16 cellular contexts compared by ENCODE assay signal in the genomic region with DNA sequence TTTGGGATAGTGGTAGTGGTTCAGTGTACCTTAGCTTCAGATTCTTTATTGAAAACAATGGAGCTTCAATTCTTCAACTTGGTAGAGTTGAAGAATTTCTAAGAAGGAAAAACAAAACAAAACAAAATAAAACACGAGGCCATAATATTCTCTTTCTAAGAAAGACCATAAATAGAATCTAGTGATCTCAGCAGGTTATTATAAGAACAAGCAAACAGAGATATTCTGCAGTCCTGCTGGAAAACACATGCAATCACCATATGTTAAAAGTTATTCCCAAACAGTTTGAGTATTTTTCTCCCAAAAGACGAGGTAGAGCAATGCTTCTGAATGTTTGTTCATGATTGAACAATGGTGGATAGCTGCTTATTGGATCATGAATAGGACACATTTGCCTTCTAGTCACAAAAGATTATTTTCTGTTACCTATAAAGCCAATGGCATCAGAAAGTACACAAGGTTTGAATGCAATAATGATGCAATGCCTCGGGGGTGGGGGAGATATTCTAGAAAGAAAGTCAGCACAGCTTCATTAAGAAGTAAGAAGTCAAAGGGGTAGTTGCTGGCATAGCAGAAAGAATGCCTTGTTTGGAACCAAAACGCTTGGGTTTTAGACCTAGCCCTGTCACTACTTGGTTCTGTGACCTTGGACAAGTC. TPM values are rescaled to one million over a fixed set of nuclear protein-coding genes. Genes with fewer than 3 reads are reported as not detected.
A peak's percentile ranks its signal among the peaks of the same experiment; 100 is the strongest.
DNase-seq lines count a peak whose midpoint lies in the region; ATAC-seq, FAIRE-seq and TF ChIP-seq lines count a peak whose summit lies in the region.
"Had no signal": no experiment of that assay in that cellular context is flagged by ENCODE, and none has a peak within 500 bp of the region (broad histone marks: within the 10 kb centered on the region; RNA-seq: fewer than 3 reads in every experiment).

No MANE protein-coding gene starts in this region.

- TF ChIP-seq CTCF in A549 (IDR thresholded peaks at IDR 0.05) (no peak), Peyer's patch (IDR thresholded peaks at IDR 0.05) (no peak), gastrocnemius medialis (IDR thresholded peaks at IDR 0.05 in 4 of 5, conservative IDR thresholded peaks at IDR 0.05 in 1 of 5) (no peak)

- peak overlapping the region in 1 of 2 experiments; percentile 48; a peak in 2 of 6 replicates for H3K27ac ChIP-seq in A549
- peak overlapping the region in 3 of 4 donors; percentile 25 to 67 (median 55) for H3K27ac ChIP-seq in Peyer's patch
- H3K27ac ChIP-seq in gastrocnemius medialis = peak overlapping the region; percentile 42 to 64 (median 58)
- H3K27ac ChIP-seq: suprapubic skin, WERI-Rb-1 had no signal

- TF ChIP-seq POLR2A in A549 (IDR thresholded peaks at IDR 0.05; ENCODE audit: low read length) (no peak), Peyer's patch (IDR thresholded peaks at IDR 0.05) (no peak), gastrocnemius medialis (IDR thresholded peaks at IDR 0.05) (no peak)

- H3K4me3 ChIP-seq in A549 (no peak overlapping the region), Peyer's patch (no peak overlapping the region), gastrocnemius medialis (no peak overlapping the region)
- H3K4me3 ChIP-seq: suprapubic skin had no signal

- H3K4me1 ChIP-seq in A549 (peaks cover 16% of the 10 kb centered on the region), Peyer's patch (peaks cover 0 to 45% (median 5%) of the 10 kb centered on the region in 4 donors), gastrocnemius medialis (peaks cover 27 to 33% of the 10 kb centered on the region in 2 donors)

- CTCF ChIA-PET in A549 (lab: Yijun Ruan, JAX) = interaction anchor here (1.4 to 3.3 kb wide), 4 partner anchors 7 to 39 kb away, joined by 4 to 10 read pairs (median 6); no protein-coding TSS in a partner anchor

- ATAC-seq in A549 = no peak
- peak in 1 of 2 donors; percentile 26 for ATAC-seq in gastrocnemius medialis
- ATAC-seq: naive thymus-derived CD4-positive, alpha-beta T cell had no signal

- 62% methylated on average over 4 of the region's 4 CpGs for WGBS in A549 (ENCODE audit: missing lambda C conversion rate)

- H3K36me3 ChIP-seq in Peyer's patch = no peaks in the 10 kb centered on the region
- H3K36me3 ChIP-seq in gastrocnemius medialis = no peaks in the 10 kb centered on the region
- H3K36me3 ChIP-seq: suprapubic skin, WERI-Rb-1 had no signal

- POLR2A ChIA-PET in A549 (lab: Yijun Ruan, JAX) = no interaction called here

- intact Hi-C loops in gastrocnemius medialis (cut with DNase I; ENCODE audit: low total_unique reads) = no loop called here

- DNase-seq in A549 (ENCODE audit: low read depth in 1 of 2, low spot score in 1 of 2) (no peak), Peyer's patch (no peak), fibroblast of gingiva (ENCODE audit: low read depth) (peak; percentile 17), gastrocnemius medialis (no peak), NCI-H526 treated with DMSO at 0.1 percent for 48 hours (lab: John Stamatoyannopoulos, UW) (no peak), nucleus accumbens (lab: John Stamatoyannopoulos, UW) (no peak), dermis blood vessel endothelial cell (no peak)
- no peak for DNase-seq in activated CD4-positive, alpha-beta T cell treated with anti-CD3 and anti-CD28 coated beads for 4 hours
- DNase-seq: cortex of kidney; DMS79 treated with DMSO at 0.1 percent for 48 hours; naive thymus-derived CD4-positive, alpha-beta T cell; NCI-H1092; NCI-H2227 treated with DMSO at 0.1 percent for 48 hours; WERI-Rb-1 had no signal

- TF ChIP-seq EP300 in A549 (IDR thresholded peaks at IDR 0.05) = no peak

- H3K9me3 ChIP-seq in A549 = no peaks in the 10 kb centered on the region
- H3K9me3 ChIP-seq in Peyer's patch = no peaks in the 10 kb centered on the region
- no peaks in the 10 kb centered on the region for H3K9me3 ChIP-seq in gastrocnemius medialis
- H3K9me3 ChIP-seq: suprapubic skin had no signal

- H3K4me2 ChIP-seq in A549 = peak overlapping the region; percentile 15; the same call in 2 of the 3 replicates

- no peak for FAIRE-seq in A549 (lab: Jason Lieb, UNC)
- FAIRE-seq: kidney had no signal

- in situ Hi-C loops in gastrocnemius medialis (cut with MboI; ENCODE audit: low sequenced_read_pairs in 4 of 4) = no loop called here

- TF ChIP-seq RAD21 in A549 (conservative IDR thresholded peaks at IDR 0.05 in 1 of 2, IDR thresholded peaks at IDR 0.05 in 1 of 2) = no peak

- H3K27me3 ChIP-seq in Peyer's patch (no peaks in the 10 kb centered on the region), gastrocnemius medialis (no peaks in the 10 kb centered on the region)
- H3K27me3 ChIP-seq: suprapubic skin had no signal

TF ChIP-seq in A549, 52 proteins besides CTCF, POLR2A, EP300 and RAD21:
- TF ChIP-seq JUNB (IDR thresholded peaks at IDR 0.05) = no peak
- TF ChIP-seq CHD2 (IDR thresholded peaks at IDR 0.05; ENCODE audit: low read length, partially characterized antibody) = no peak
- no peak for TF ChIP-seq MYC (IDR thresholded peaks at IDR 0.05; ENCODE audit: borderline replicate concordance, low read length)
- TF ChIP-seq, protein P1, sequence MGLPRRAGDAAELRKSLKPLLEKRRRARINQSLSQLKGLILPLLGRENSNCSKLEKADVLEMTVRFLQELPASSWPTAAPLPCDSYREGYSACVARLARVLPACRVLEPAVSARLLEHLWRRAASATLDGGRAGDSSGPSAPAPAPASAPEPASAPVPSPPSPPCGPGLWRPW (IDR thresholded peaks at IDR 0.05) = no peak
- TF ChIP-seq TFCP2L1 (CRISPR knock-in tag; IDR thresholded peaks at IDR 0.05) = no peak
- TF ChIP-seq KDM5A (IDR thresholded peaks at IDR 0.05) = no peak
- TF ChIP-seq EHMT2 (IDR thresholded peaks at IDR 0.05; ENCODE audit: low read depth) = no peak
- TF ChIP-seq NFE2L2 (conservative IDR thresholded peaks at IDR 0.05; ENCODE audit: low read length) = no peak
- TF ChIP-seq, protein P2, sequence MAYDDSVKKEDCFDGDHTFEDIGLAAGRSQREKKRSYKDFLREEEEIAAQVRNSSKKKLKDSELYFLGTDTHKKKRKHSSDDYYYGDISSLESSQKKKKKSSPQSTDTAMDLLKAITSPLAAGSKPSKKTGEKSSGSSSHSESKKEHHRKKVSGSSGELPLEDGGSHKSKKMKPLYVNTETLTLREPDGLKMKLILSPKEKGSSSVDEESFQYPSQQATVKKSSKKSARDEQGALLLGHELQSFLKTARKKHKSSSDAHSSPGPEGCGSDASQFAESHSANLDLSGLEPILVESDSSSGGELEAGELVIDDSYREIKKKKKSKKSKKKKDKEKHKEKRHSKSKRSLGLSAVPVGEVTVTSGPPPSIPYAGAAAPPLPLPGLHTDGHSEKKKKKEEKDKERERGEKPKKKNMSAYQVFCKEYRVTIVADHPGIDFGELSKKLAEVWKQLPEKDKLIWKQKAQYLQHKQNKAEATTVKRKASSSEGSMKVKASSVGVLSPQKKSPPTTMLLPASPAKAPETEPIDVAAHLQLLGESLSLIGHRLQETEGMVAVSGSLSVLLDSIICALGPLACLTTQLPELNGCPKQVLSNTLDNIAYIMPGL (CRISPR knock-in tag; IDR thresholded peaks at IDR 0.05; ENCODE audit: borderline replicate concordance) = no peak
- TF ChIP-seq PHF8 (IDR thresholded peaks at IDR 0.05; ENCODE audit: borderline replicate concordance, low read depth) = no peak
- TF ChIP-seq HOXA7 (CRISPR knock-in tag; IDR thresholded peaks at IDR 0.05) = no peak
- TF ChIP-seq HOXB13 (CRISPR knock-in tag; IDR thresholded peaks at IDR 0.05; ENCODE audit: low read depth) = no peak
- TF ChIP-seq, protein P3, sequence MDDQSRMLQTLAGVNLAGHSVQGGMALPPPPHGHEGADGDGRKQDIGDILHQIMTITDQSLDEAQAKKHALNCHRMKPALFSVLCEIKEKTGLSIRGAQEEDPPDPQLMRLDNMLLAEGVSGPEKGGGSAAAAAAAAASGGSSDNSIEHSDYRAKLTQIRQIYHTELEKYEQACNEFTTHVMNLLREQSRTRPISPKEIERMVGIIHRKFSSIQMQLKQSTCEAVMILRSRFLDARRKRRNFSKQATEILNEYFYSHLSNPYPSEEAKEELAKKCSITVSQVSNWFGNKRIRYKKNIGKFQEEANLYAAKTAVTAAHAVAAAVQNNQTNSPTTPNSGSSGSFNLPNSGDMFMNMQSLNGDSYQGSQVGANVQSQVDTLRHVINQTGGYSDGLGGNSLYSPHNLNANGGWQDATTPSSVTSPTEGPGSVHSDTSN (IDR thresholded peaks at IDR 0.05) = no peak
- TF ChIP-seq GATA3 (IDR thresholded peaks at IDR 0.05; ENCODE audit: borderline replicate concordance) = no peak
- TF ChIP-seq, protein P4, sequence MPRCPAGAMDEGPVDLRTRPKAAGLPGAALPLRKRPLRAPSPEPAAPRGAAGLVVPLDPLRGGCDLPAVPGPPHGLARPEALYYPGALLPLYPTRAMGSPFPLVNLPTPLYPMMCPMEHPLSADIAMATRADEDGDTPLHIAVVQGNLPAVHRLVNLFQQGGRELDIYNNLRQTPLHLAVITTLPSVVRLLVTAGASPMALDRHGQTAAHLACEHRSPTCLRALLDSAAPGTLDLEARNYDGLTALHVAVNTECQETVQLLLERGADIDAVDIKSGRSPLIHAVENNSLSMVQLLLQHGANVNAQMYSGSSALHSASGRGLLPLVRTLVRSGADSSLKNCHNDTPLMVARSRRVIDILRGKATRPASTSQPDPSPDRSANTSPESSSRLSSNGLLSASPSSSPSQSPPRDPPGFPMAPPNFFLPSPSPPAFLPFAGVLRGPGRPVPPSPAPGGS (IDR thresholded peaks at IDR 0.05) = no peak
- TF ChIP-seq MAFK (IDR thresholded peaks at IDR 0.05; ENCODE audit: partially characterized antibody) = no peak

RNA-seq across cellular contexts. Expression of a gene that starts 59.3 kb away (rescaled TPM):
- 32.2 and 33.8 TPM in 2 replicates for polyA plus RNA-seq in A549 (2011; rRNA removed)
- 8.3 and 11.3 TPM in 2 replicates for polyA plus RNA-seq in A549 (2012; cell fraction: cytosol; rRNA removed)
- polyA plus RNA-seq in A549 (2012; cell fraction: nucleus; rRNA removed) = 12.4 and 13.4 TPM in 2 replicates
- polyA plus RNA-seq in A549 (2017; fragmentation: RNase III; extraction: RNeasy Plus Mini Kit Qiagen cat#74134 plus additional on column Dnase treatment) = 14.7 to 16.7 TPM (median 16.3 TPM) in 3 replicates
- 41.4 and 42.3 TPM in 2 replicates for polyA minus RNA-seq in A549 (2011; rRNA and poly(A)+ RNA removed)
- total RNA-seq in Peyer's patch = 10 to 100 TPM; 20.6 to 42.7 (median 33.6) TPM
- total RNA-seq in gastrocnemius medialis = 10 to 100 TPM in 1 of 4 donors, 1 to 10 TPM in 3; 2.8 to 12.0 (median 5.4) TPM
- total RNA-seq in dermis blood vessel endothelial cell = 32.2 and 34.5 TPM in 2 replicates
